Comparison of ENCODE assay signal across 8 cellular contexts in genomic region chr11:113114452-113115027, GRCh38.
DNase-seq lines count a peak whose midpoint lies in the region; ATAC-seq and TF ChIP-seq lines count a peak whose summit lies in the region.

No MANE protein-coding gene starts in this region.

- H3K9me3 Mint-ChIP-seq in Caco-2 (ENCODE audit: unreplicated experiment) (no peaks in the 10 kb centered on the region), mesothelial cell of epicardium (no peaks in the 10 kb centered on the region)
- H3K9me3 Mint-ChIP-seq in effector memory CD8-positive, alpha-beta T cell, result no peaks in the 10 kb centered on the region

- H3K4me2 ChIP-seq in OCI-LY7 (ENCODE audit: low read length), result no peak overlapping the region

- H3K4me3 ChIP-seq in Caco-2 (ENCODE audit: low read depth, low read length) (no peak overlapping the region), OCI-LY7 (ENCODE audit: low read depth, low read length, poor library complexity, severe bottlenecking) (no peak overlapping the region)

- no TSS peak for BruUV-seq in Caco-2 (replicated peaks; lab: Mats Ljungman, UMichigan)
- no TSS peak for BruUV-seq in OCI-LY7 (replicated peaks; lab: Mats Ljungman, UMichigan)

- DNase-seq in Caco-2 (peak; percentile 71), HPDE6-E6E7 (ENCODE audit: extremely low spot score) (peak; percentile 20), OCI-LY7 (ENCODE audit: low spot score) (peak; percentile 9), mesothelial cell of epicardium (ENCODE audit: low spot score in 2 of 2, unreplicated experiment in 2 of 2) (peak; percentile 48 to 61)
- DNase-seq in effector memory CD8-positive, alpha-beta T cell, result peak in 2 of 3 experiments; percentile 1 to 2

- H3K4me1 Mint-ChIP-seq in Caco-2 (ENCODE audit: low read depth, unreplicated experiment) (no peaks in the 10 kb centered on the region), mesothelial cell of epicardium (peaks cover 8% of the 10 kb centered on the region)
- no peaks in the 10 kb centered on the region for H3K4me1 Mint-ChIP-seq in effector memory CD8-positive, alpha-beta T cell (ENCODE audit: low read depth in 2 of 2)

- H3K36me3 Mint-ChIP-seq in Caco-2 (ENCODE audit: insufficient read depth, unreplicated experiment), result no peaks in the 10 kb centered on the region
- no peaks in the 10 kb centered on the region for H3K36me3 Mint-ChIP-seq in effector memory CD8-positive, alpha-beta T cell (ENCODE audit: insufficient read depth)
- no peaks in the 10 kb centered on the region for H3K36me3 Mint-ChIP-seq in mesothelial cell of epicardium

- intact Hi-C loops in Caco-2 (cut with micrococcal nuclease; ENCODE audit: unreplicated experiment), result loop anchor here (1.0 to 10.0 kb wide), 5 partner anchors 174 to 895 kb away; no protein-coding TSS in a partner anchor
- intact Hi-C loops in OCI-LY7 (cut with micrococcal nuclease; ENCODE audit: unreplicated experiment), result no loop called here

- no peak overlapping the region for H3K4me3 Mint-ChIP-seq in Caco-2 (ENCODE audit: unreplicated experiment)
- H3K4me3 Mint-ChIP-seq in effector memory CD8-positive, alpha-beta T cell, result no peak overlapping the region
- no peak overlapping the region for H3K4me3 Mint-ChIP-seq in mesothelial cell of epicardium

- H3K79me2 ChIP-seq in OCI-LY7 (ENCODE audit: insufficient read depth, low read depth, low read length), result no peaks in the 10 kb centered on the region

- H3K27me3 ChIP-seq in Caco-2 (replicated peaks; ENCODE audit: control insufficient read depth, insufficient read depth, low read length), result 0 out of 2 replicates have a peak, but pooled peaks cover 1% of the 10 kb centered on the region

- H3K4me1 ChIP-seq in Caco-2 (no peaks in the 10 kb centered on the region), OCI-LY7 (ENCODE audit: insufficient read depth, low read length, poor library complexity, severe bottlenecking) (no peaks in the 10 kb centered on the region)

- no peak overlapping the region for H3K27ac ChIP-seq in OCI-LY7 (ENCODE audit: low read depth, low read length, poor library complexity, severe bottlenecking)

- peak; percentile 37 for ATAC-seq in effector memory CD8-positive, alpha-beta T cell (replicated peaks)
- ATAC-seq in GM18517 (IDR thresholded peaks at IDR 0.05; ENCODE audit: unreplicated experiment) (no peak), HG03108 (IDR thresholded peaks at IDR 0.05; ENCODE audit: unreplicated experiment) (no peak), HG03469 (IDR thresholded peaks at IDR 0.05; ENCODE audit: unreplicated experiment) (no peak)

- no peaks in the 10 kb centered on the region for H4K20me1 ChIP-seq in OCI-LY7 (ENCODE audit: insufficient read depth, low read length)

- peak; percentile 86 to 98 for TF ChIP-seq CTCF in Caco-2 (IDR thresholded peaks at IDR 0.05; ENCODE audit: insufficient read depth in 1 of 2, low read depth in 1 of 2, low read length in 1 of 2, severe bottlenecking in 1 of 2, unreplicated experiment in 1 of 2)
- TF ChIP-seq CTCF in OCI-LY7 (conservative IDR thresholded peaks at IDR 0.05; ENCODE audit: low read length), result peak; percentile 67
- peak; percentile 53 for TF ChIP-seq CTCF in mesothelial cell of epicardium (IDR thresholded peaks at IDR 0.05; ENCODE audit: unreplicated experiment)

- no peaks in the 10 kb centered on the region for H3K36me3 ChIP-seq in Caco-2 (ENCODE audit: control insufficient read depth, insufficient read depth, low read length)
- H3K36me3 ChIP-seq in OCI-LY7 (ENCODE audit: insufficient read depth, low read length), result no peaks in the 10 kb centered on the region

- H2AFZ ChIP-seq in OCI-LY7 (ENCODE audit: low read length), result no peak overlapping the region

- POLR2A ChIA-PET in Caco-2 (lab: Charles Lee), result no interaction called here
- POLR2A ChIA-PET in OCI-LY7 (lab: Charles Lee), result interaction anchor here (1.2 kb wide), 1 partner anchor 179 kb away, joined by 3 read pairs; no protein-coding TSS in a partner anchor

- H3K9me2 ChIP-seq in OCI-LY7 (ENCODE audit: insufficient read depth, low read length), result no peaks in the 10 kb centered on the region

- CTCF ChIA-PET in Caco-2 (lab: Charles Lee), result interaction anchor here (0.5 to 2.5 kb wide), 6 partner anchors 175 to 834 kb away, joined by 3 to 23 read pairs (median 4); no protein-coding TSS in a partner anchor
- CTCF ChIA-PET in OCI-LY7 (lab: Charles Lee; ENCODE audit: unreplicated experiment), result no interaction called here

- H3K9me3 ChIP-seq in Caco-2 (no peaks in the 10 kb centered on the region), OCI-LY7 (ENCODE audit: low read length) (no peaks in the 10 kb centered on the region)

- H3K27me3 Mint-ChIP-seq in Caco-2 (ENCODE audit: insufficient read depth, unreplicated experiment) (peaks cover 26% of the 10 kb centered on the region), mesothelial cell of epicardium (ENCODE audit: low read depth) (no peaks in the 10 kb centered on the region)
- H3K27me3 Mint-ChIP-seq in effector memory CD8-positive, alpha-beta T cell, result peaks cover 17 to 19% of the 10 kb centered on the region in 2 donors

- H3K27ac Mint-ChIP-seq in Caco-2 (ENCODE audit: unreplicated experiment) (no peak overlapping the region), mesothelial cell of epicardium (no peak overlapping the region)
- H3K27ac Mint-ChIP-seq in effector memory CD8-positive, alpha-beta T cell, result no peak overlapping the region

Comparison
In these comparisons a context has a peak if more than half of its experiments do, and no peak if none do; other contexts are left out.
1. DNase-seq: peak in every context shown above with its lines; median percentile 71 in Caco-2; 54 in mesothelial cell of epicardium; 20 in HPDE6-E6E7; 9 in OCI-LY7; 2 in effector memory CD8-positive, alpha-beta T cell.